ENCODE assay signal across 30 cellular contexts in genomic region chr16:9869776-9870175, GRCh38.
"Had no signal": no experiment of that assay in that cellular context is flagged by ENCODE, and none has a peak within 500 bp of the region (broad histone marks: within the 10 kb centered on the region; RNA-seq: fewer than 3 reads in every experiment).

No MANE protein-coding gene starts in this region.

- DNase-seq: activated B cell treated with CpG ODN at 0.5 μM for 24 hours; activated CD4-positive, alpha-beta T cell treated with anti-CD3 and anti-CD28 coated beads for 48 hours; activated CD4-positive, alpha-beta T cell treated with anti-CD3 and anti-CD28 coated beads, Interleukin-2, amount 50 U/mL, for 1 hour; activated CD4-positive, alpha-beta T cell treated with anti-CD3 and anti-CD28 coated beads, Interleukin-2, amount 50 U/mL, for 48 hours; activated CD8-positive, alpha-beta memory T cell treated with anti-CD3 and anti-CD28 coated beads for 24 hours; activated CD8-positive, alpha-beta T cell treated with anti-CD3 and anti-CD28 coated beads for 36 hours; activated effector memory CD4-positive, alpha-beta T cell treated with Interleukin-2 at 50 U/mL for 16 hours; activated gamma-delta T cell treated with Interleukin-2 at 50 U/mL for 16 hours; activated naive CD4-positive, alpha-beta T cell treated with anti-CD3 and anti-CD28 coated beads, Interleukin-2, amount 50 U/mL, for 16 hours; activated naive CD4-positive, alpha-beta T cell treated with Interleukin-2 at 50 U/mL for 16 hours; activated T-cell treated with anti-CD3 and anti-CD28 coated beads, Interleukin-2, amount 50 U/mL, for 4 hours; amniotic stem cell; aorta; body of pancreas; central memory CD4-positive, alpha-beta T cell; cortex of kidney; dermis blood vessel endothelial cell; effector CD4-positive, alpha-beta T cell; effector memory CD8-positive, alpha-beta T cell; foreskin keratinocyte; gastrocnemius medialis; glutamatergic neuron; T-helper 1 cell; T-helper 17 cell; T1000; WERI-Rb-1 had no signal

- ATAC-seq: activated CD4-positive, CD25-positive, alpha-beta regulatory T cell treated with anti-CD3 and anti-CD28 coated beads, Interleukin-2, amount 50 U/mL, for 24 hours; activated CD8-positive, alpha-beta T cell treated with anti-CD3 and anti-CD28 coated beads for 36 hours; activated T-cell treated with anti-CD3 and anti-CD28 coated beads, Interleukin-2, amount 50 U/mL, for 4 hours; activated T-helper 17 cell treated with anti-CD3 and anti-CD28 coated beads, Interleukin-2, amount 50 U/mL, for 72 hours; body of pancreas; effector memory CD8-positive, alpha-beta T cell; foreskin keratinocyte; gastrocnemius medialis; T-helper 17 cell had no signal

- H3K9me3 ChIP-seq: body of pancreas, gastrocnemius medialis had no signal

- H3K4me1 ChIP-seq: body of pancreas, gastrocnemius medialis had no signal

- H3K4me3 Mint-ChIP-seq: activated B cell treated with CpG ODN at 0.5 μM for 24 hours; activated CD8-positive, alpha-beta T cell treated with anti-CD3 and anti-CD28 coated beads for 36 hours; activated naive CD8-positive, alpha-beta T cell; activated T-cell treated with anti-CD3 and anti-CD28 coated beads, Interleukin-2, amount 50 U/mL, for 4 hours; activated T-helper 17 cell treated with anti-CD3 and anti-CD28 coated beads, Interleukin-2, amount 50 U/mL, for 72 hours; effector memory CD8-positive, alpha-beta T cell; T-helper 17 cell; T-helper 2 cell treated with Interferon-gamma antibody and Interleukin-4, amounts not matched to agents 5 μg/mL and 100 μg/mL, for 36 hours had no signal

- H3K36me3 ChIP-seq: gastrocnemius medialis, WERI-Rb-1 had no signal

- H3K4me3 ChIP-seq: body of pancreas, gastrocnemius medialis had no signal

- H3K27me3 ChIP-seq: body of pancreas, foreskin keratinocyte, gastrocnemius medialis had no signal

- H3K27me3 Mint-ChIP-seq: activated CD8-positive, alpha-beta T cell treated with anti-CD3 and anti-CD28 coated beads for 36 hours; activated naive CD8-positive, alpha-beta T cell; effector memory CD8-positive, alpha-beta T cell; T-helper 17 cell had no signal

- H3K36me3 Mint-ChIP-seq: activated naive CD8-positive, alpha-beta T cell had no signal

- H3K4me1 Mint-ChIP-seq: activated B cell treated with CpG ODN at 0.5 μM for 24 hours; activated T-helper 17 cell treated with anti-CD3 and anti-CD28 coated beads, Interleukin-2, amount 50 U/mL, for 72 hours; T-helper 17 cell had no signal

- H3K27ac Mint-ChIP-seq: activated B cell treated with CpG ODN at 0.5 μM for 24 hours; activated CD8-positive, alpha-beta T cell treated with anti-CD3 and anti-CD28 coated beads for 36 hours; activated naive CD8-positive, alpha-beta T cell; activated T-helper 17 cell treated with anti-CD3 and anti-CD28 coated beads, Interleukin-2, amount 50 U/mL, for 72 hours; effector memory CD8-positive, alpha-beta T cell; T-helper 17 cell; T-helper 2 cell treated with Interferon-gamma antibody and Interleukin-4, amounts not matched to agents 5 μg/mL and 100 μg/mL, for 36 hours had no signal

- H3K9me3 Mint-ChIP-seq: activated CD8-positive, alpha-beta T cell treated with anti-CD3 and anti-CD28 coated beads for 36 hours; activated T-cell treated with anti-CD3 and anti-CD28 coated beads, Interleukin-2, amount 50 U/mL, for 4 hours; activated T-helper 17 cell treated with anti-CD3 and anti-CD28 coated beads, Interleukin-2, amount 50 U/mL, for 72 hours; effector memory CD8-positive, alpha-beta T cell; T-helper 2 cell treated with Interferon-gamma antibody and Interleukin-4, amounts not matched to agents 5 μg/mL and 100 μg/mL, for 36 hours had no signal

- H3K27ac ChIP-seq: body of pancreas, gastrocnemius medialis, WERI-Rb-1 had no signal
